1 cellular context compared by ENCODE assay signal in the genomic region with DNA sequence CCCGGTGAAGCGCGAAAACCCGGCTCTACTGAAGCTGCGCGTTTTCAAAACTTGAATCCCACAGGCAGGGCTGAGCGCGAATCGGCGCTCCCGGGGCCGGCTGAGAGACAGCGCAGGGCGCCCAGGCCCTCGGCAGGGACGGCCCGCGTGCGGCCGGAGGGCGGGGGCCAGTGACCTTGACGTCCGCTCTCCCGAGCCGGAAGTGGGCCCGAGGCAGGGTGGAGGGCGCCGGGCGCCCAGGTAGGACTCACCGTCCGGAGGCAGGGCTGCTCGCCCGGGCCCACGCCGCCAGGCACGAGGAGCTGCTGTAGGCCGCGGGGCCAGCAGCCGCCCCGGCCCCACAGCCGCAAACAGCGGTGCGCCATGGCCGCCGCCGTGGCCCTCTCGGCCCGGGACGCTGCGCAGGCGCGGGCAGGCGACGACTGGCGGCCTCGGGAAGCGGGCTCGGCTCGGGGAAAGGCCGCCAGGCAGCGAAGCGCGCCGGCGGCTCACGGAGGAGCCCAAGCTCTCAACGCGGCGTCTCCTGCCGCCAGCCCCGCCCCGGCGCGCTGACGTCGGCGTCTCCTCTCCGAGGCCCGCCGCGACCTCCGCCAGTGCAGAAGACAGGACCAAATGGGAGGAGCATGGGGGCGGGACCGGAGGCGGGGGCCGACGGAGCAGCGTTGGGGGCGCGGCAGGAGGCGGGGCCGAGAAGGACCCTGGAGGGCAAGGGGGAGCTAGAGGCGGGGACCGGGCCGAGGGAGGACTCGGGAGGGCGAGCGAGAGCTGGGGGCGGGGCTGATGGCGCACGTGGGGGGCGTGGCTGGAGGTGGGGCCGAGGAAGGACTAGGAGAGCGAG.
A peak's percentile ranks its signal among the peaks of the same experiment; 100 is the strongest.
TF ChIP-seq lines count a peak whose summit lies in the region.

A gene (minus strand): TSS at position 510 of the 838 bp plus-strand sequence. CDS start 145 bp downstream, at position 365.

TF ChIP-seq in HepG2, 621 proteins besides CTCF, POLR2A, EP300 and RAD21 (continued from another document and continues in another):
- TF ChIP-seq, protein P1, sequence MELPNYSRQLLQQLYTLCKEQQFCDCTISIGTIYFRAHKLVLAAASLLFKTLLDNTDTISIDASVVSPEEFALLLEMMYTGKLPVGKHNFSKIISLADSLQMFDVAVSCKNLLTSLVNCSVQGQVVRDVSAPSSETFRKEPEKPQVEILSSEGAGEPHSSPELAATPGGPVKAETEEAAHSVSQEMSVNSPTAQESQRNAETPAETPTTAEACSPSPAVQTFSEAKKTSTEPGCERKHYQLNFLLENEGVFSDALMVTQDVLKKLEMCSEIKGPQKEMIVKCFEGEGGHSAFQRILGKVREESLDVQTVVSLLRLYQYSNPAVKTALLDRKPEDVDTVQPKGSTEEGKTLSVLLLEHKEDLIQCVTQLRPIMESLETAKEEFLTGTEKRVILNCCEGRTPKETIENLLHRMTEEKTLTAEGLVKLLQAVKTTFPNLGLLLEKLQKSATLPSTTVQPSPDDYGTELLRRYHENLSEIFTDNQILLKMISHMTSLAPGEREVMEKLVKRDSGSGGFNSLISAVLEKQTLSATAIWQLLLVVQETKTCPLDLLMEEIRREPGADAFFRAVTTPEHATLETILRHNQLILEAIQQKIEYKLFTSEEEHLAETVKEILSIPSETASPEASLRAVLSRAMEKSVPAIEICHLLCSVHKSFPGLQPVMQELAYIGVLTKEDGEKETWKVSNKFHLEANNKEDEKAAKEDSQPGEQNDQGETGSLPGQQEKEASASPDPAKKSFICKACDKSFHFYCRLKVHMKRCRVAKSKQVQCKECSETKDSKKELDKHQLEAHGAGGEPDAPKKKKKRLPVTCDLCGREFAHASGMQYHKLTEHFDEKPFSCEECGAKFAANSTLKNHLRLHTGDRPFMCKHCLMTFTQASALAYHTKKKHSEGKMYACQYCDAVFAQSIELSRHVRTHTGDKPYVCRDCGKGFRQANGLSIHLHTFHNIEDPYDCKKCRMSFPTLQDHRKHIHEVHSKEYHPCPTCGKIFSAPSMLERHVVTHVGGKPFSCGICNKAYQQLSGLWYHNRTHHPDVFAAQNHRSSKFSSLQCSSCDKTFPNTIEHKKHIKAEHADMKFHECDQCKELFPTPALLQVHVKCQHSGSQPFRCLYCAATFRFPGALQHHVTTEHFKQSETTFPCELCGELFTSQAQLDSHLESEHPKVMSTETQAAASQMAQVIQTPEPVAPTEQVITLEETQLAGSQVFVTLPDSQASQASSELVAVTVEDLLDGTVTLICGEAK (IDR thresholded peaks at IDR 0.05): no peak
- TF ChIP-seq, protein P1 (CRISPR knock-in tag; IDR thresholded peaks at IDR 0.05): peak; percentile 85
- no peak for TF ChIP-seq ZNF207 (IDR thresholded peaks at IDR 0.05; ENCODE audit: borderline replicate concordance)
- TF ChIP-seq, protein P2, sequence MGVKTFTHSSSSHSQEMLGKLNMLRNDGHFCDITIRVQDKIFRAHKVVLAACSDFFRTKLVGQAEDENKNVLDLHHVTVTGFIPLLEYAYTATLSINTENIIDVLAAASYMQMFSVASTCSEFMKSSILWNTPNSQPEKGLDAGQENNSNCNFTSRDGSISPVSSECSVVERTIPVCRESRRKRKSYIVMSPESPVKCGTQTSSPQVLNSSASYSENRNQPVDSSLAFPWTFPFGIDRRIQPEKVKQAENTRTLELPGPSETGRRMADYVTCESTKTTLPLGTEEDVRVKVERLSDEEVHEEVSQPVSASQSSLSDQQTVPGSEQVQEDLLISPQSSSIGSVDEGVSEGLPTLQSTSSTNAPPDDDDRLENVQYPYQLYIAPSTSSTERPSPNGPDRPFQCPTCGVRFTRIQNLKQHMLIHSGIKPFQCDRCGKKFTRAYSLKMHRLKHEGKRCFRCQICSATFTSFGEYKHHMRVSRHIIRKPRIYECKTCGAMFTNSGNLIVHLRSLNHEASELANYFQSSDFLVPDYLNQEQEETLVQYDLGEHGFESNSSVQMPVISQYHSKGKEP (CRISPR knock-in tag; IDR thresholded peaks at IDR 0.05): no peak
- TF ChIP-seq, protein P3, sequence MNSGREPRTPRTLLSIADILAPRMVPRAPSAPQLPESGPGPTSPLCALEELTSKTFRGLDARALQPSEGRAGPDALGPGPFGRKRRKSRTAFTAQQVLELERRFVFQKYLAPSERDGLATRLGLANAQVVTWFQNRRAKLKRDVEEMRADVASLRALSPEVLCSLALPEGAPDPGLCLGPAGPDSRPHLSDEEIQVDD (CRISPR knock-in tag; IDR thresholded peaks at IDR 0.05; ENCODE audit: borderline replicate concordance): peak; percentile 90; the same call in 1 of the 2 replicates
- TF ChIP-seq ZNF776 (CRISPR knock-in tag; IDR thresholded peaks at IDR 0.05): peak; percentile 51; the same call in 1 of the 2 replicates
- TF ChIP-seq CENPX (CRISPR knock-in tag; IDR thresholded peaks at IDR 0.05): no peak
- TF ChIP-seq PAX8 (CRISPR knock-in tag; IDR thresholded peaks at IDR 0.05; ENCODE audit: borderline replicate concordance): 0 out of 2 replicates have a peak, but pooled peaks have one; percentile 57
- TF ChIP-seq ZNF253 (CRISPR knock-in tag; IDR thresholded peaks at IDR 0.05; ENCODE audit: borderline replicate concordance): no peak
- TF ChIP-seq ZSCAN31 (CRISPR knock-in tag; IDR thresholded peaks at IDR 0.05; ENCODE audit: low read depth): peak; percentile 89
- TF ChIP-seq, protein P4, sequence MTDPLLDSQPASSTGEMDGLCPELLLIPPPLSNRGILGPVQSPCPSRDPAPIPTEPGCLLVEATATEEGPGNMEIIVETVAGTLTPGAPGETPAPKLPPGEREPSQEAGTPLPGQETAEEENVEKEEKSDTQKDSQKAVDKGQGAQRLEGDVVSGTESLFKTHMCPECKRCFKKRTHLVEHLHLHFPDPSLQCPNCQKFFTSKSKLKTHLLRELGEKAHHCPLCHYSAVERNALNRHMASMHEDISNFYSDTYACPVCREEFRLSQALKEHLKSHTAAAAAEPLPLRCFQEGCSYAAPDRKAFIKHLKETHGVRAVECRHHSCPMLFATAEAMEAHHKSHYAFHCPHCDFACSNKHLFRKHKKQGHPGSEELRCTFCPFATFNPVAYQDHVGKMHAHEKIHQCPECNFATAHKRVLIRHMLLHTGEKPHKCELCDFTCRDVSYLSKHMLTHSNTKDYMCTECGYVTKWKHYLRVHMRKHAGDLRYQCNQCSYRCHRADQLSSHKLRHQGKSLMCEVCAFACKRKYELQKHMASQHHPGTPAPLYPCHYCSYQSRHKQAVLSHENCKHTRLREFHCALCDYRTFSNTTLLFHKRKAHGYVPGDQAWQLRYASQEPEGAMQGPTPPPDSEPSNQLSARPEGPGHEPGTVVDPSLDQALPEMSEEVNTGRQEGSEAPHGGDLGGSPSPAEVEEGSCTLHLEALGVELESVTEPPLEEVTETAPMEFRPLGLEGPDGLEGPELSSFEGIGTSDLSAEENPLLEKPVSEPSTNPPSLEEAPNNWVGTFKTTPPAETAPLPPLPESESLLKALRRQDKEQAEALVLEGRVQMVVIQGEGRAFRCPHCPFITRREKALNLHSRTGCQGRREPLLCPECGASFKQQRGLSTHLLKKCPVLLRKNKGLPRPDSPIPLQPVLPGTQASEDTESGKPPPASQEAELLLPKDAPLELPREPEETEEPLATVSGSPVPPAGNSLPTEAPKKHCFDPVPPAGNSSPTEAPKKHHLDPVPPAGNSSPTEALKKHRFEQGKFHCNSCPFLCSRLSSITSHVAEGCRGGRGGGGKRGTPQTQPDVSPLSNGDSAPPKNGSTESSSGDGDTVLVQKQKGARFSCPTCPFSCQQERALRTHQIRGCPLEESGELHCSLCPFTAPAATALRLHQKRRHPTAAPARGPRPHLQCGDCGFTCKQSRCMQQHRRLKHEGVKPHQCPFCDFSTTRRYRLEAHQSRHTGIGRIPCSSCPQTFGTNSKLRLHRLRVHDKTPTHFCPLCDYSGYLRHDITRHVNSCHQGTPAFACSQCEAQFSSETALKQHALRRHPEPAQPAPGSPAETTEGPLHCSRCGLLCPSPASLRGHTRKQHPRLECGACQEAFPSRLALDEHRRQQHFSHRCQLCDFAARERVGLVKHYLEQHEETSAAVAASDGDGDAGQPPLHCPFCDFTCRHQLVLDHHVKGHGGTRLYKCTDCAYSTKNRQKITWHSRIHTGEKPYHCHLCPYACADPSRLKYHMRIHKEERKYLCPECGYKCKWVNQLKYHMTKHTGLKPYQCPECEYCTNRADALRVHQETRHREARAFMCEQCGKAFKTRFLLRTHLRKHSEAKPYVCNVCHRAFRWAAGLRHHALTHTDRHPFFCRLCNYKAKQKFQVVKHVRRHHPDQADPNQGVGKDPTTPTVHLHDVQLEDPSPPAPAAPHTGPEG (CRISPR knock-in tag; IDR thresholded peaks at IDR 0.05): peak; percentile 88
- TF ChIP-seq, protein P5, sequence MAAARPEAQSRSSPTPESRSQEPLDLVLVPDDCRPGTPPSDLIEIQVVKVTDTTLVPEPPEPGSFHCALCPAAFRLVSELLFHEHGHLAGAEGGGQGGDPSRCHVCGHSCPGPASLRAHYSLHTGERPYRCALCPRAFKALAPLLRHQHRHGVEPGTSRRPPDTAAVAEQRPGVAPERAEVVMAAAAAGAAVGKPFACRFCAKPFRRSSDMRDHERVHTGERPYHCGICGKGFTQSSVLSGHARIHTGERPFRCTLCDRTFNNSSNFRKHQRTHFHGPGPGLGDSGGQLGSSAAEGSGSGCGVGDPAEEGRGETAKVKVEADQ (CRISPR knock-in tag; IDR thresholded peaks at IDR 0.05; ENCODE audit: borderline replicate concordance): peak; percentile 96
- TF ChIP-seq, protein P6, sequence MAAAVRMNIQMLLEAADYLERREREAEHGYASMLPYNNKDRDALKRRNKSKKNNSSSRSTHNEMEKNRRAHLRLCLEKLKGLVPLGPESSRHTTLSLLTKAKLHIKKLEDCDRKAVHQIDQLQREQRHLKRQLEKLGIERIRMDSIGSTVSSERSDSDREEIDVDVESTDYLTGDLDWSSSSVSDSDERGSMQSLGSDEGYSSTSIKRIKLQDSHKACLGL (CRISPR knock-in tag; IDR thresholded peaks at IDR 0.05): peak; percentile 81
- TF ChIP-seq ARID2 (CRISPR knock-in tag; IDR thresholded peaks at IDR 0.05; ENCODE audit: borderline replicate concordance): no peak
- TF ChIP-seq, protein P7, sequence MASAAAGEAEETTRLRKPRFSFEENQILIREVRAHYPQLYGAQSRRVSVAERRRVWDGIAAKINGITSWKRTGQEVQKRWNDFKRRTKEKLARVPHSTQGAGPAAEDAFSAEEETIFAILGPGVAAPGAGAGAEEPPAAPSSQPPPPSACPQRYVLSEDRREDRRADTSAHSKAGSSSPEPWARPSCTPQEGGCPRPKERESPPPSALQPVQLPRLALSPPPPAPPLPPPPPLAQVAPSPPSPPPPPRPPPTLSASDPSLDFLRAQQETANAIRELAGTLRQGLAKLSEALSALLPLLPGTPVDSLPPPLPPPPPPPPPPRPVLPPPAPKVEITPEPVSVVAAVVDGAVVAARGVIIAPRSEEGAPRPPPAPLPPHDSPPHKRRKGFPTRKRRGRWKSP (CRISPR knock-in tag; IDR thresholded peaks at IDR 0.05): no peak
- TF ChIP-seq, protein P8, sequence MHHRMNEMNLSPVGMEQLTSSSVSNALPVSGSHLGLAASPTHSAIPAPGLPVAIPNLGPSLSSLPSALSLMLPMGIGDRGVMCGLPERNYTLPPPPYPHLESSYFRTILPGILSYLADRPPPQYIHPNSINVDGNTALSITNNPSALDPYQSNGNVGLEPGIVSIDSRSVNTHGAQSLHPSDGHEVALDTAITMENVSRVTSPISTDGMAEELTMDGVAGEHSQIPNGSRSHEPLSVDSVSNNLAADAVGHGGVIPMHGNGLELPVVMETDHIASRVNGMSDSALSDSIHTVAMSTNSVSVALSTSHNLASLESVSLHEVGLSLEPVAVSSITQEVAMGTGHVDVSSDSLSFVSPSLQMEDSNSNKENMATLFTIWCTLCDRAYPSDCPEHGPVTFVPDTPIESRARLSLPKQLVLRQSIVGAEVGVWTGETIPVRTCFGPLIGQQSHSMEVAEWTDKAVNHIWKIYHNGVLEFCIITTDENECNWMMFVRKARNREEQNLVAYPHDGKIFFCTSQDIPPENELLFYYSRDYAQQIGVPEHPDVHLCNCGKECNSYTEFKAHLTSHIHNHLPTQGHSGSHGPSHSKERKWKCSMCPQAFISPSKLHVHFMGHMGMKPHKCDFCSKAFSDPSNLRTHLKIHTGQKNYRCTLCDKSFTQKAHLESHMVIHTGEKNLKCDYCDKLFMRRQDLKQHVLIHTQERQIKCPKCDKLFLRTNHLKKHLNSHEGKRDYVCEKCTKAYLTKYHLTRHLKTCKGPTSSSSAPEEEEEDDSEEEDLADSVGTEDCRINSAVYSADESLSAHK (CRISPR knock-in tag; IDR thresholded peaks at IDR 0.05; ENCODE audit: borderline replicate concordance): no peak
- TF ChIP-seq ZNF30 (CRISPR knock-in tag; IDR thresholded peaks at IDR 0.05): no peak
